ENCODE assay signal across 23 cellular contexts in the genomic region with DNA sequence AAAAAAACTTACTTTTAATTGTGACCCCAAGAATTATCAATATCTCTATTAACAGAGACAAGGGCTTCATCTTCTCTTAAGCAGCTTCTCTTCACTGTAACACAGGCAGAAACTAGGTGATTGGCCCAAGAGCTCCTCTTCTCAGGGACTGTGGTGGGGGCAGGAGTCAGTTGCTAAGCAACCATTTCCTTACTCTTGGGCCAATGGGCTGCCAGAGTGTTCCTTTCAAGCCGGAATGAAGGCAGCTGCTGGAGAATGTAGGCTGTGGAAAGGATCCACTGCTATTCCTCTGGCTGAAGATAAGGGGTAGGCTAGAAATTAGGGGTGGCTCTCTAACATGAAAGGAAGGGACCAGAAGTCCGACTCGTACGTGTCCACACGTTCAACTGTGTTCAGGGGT. TPM values are rescaled to one million over a fixed set of nuclear protein-coding genes. Genes with fewer than 3 reads are reported as not detected.
DNase-seq lines count a peak whose midpoint lies in the region; ATAC-seq and TF ChIP-seq lines count a peak whose summit lies in the region.
"Had no signal": no experiment of that assay in that cellular context is flagged by ENCODE, and none has a peak within 500 bp of the region (broad histone marks: within the 10 kb centered on the region; RNA-seq: fewer than 3 reads in every experiment).

Gene SEL1L2, minus strand, starts transcription at position 150 of the 400 bp plus-strand sequence. Its CDS starts 80 bp downstream, at position 70.

- no CpG with 5 or more reads among the region's 5 CpGs for WGBS in mesendoderm (ENCODE audit: extremely low coverage, insufficient coverage, low lambda C conversion rate)

- H2BK15ac ChIP-seq in mesendoderm (replicated peaks; ENCODE audit: low read depth), result no peak within 1 kb of the TSS

- H3K4me2 ChIP-seq in mesendoderm (ENCODE audit: low read length), result no peak within 1 kb of the TSS
- H3K4me2 ChIP-seq: A549 had no signal

- H3K4me1 Mint-ChIP-seq in WTC11, result peaks cover 11% of the 10 kb centered on the region
- H3K4me1 Mint-ChIP-seq: activated B cell treated with CpG ODN at 0.5 μM for 24 hours; activated naive CD8-positive, alpha-beta T cell treated with anti-CD3 and anti-CD28 coated beads for 36 hours had no signal

- H3K36me3 Mint-ChIP-seq in WTC11, result no peaks in the 10 kb centered on the region
- H3K36me3 Mint-ChIP-seq: activated naive CD8-positive, alpha-beta T cell treated with anti-CD3 and anti-CD28 coated beads for 36 hours had no signal

- H4K8ac ChIP-seq in mesendoderm (ENCODE audit: low read depth, low read length), result no peak within 1 kb of the TSS

- no peak within 1 kb of the TSS for H2AK5ac ChIP-seq in mesendoderm (ENCODE audit: low read length)

- H3K4me1 ChIP-seq in mesendoderm (ENCODE audit: control insufficient read depth, low read depth, low read length), result no peaks in the 10 kb centered on the region
- H3K4me1 ChIP-seq: A549, left ventricle myocardium inferior, right lobe of liver, tibial nerve had no signal

- no peak within 1 kb of the TSS for H3K23ac ChIP-seq in mesendoderm (ENCODE audit: low read length)

- H3K9ac ChIP-seq in mesendoderm (ENCODE audit: low read length), result no peak within 1 kb of the TSS

- H3K79me1 ChIP-seq in mesendoderm (ENCODE audit: low read length), result no peaks in the 10 kb centered on the region

- peaks cover 8% of the 10 kb centered on the region; the same call in 1 of the 2 replicates for H3K27me3 Mint-ChIP-seq in WTC11 (ENCODE audit: low read depth)
- H3K27me3 Mint-ChIP-seq: activated B cell treated with CpG ODN at 0.5 μM for 24 hours had no signal

- no peak within 1 kb of the TSS for H3K27ac ChIP-seq in mesendoderm (ENCODE audit: low read depth, low read length)
- H3K27ac ChIP-seq: A549, left ventricle myocardium inferior, right lobe of liver, RWPE1, tibial nerve had no signal

- TF ChIP-seq CTCF in WTC11 (IDR thresholded peaks at IDR 0.05), result no peak

- peaks cover 10% of the 10 kb centered on the region for H3K9me3 Mint-ChIP-seq in WTC11

- H3K4ac ChIP-seq in mesendoderm (ENCODE audit: low read depth, low read length), result no peak within 1 kb of the TSS

- H2BK5ac ChIP-seq in mesendoderm (ENCODE audit: low read length), result no peak within 1 kb of the TSS

- H3K56ac ChIP-seq in mesendoderm (ENCODE audit: low read length), result no peak within 1 kb of the TSS

- H2BK120ac ChIP-seq in mesendoderm (ENCODE audit: low read depth, low read length), result no peak within 1 kb of the TSS

- POLR2A ChIA-PET in WTC11 (lab: Charles Lee), result no interaction called here

- DNase-seq in NCI-H1105 treated with DMSO at 0.1 percent for 48 hours (lab: John Stamatoyannopoulos, UW) (peak; percentile 16), NCI-H1105 (lab: John Stamatoyannopoulos, UW) (no peak), HT1080 (ENCODE audit: low read depth) (peak; percentile 13), WTC11 (ENCODE audit: low spot score) (peak; percentile 39), mesendoderm (peak; percentile 90), AG08395 (ENCODE audit: low spot score) (no peak)
- DNase-seq: activated B cell treated with CpG ODN at 0.5 μM for 24 hours; activated CD8-positive, alpha-beta T cell treated with anti-CD3 and anti-CD28 coated beads, Interleukin-2, amount 10 ng/mL, durations not matched to agents 7 days and 5 days; activated naive CD8-positive, alpha-beta T cell treated with anti-CD3 and anti-CD28 coated beads for 36 hours; foreskin fibroblast; left ventricle myocardium inferior; mucosa of descending colon; NCI-H1930; right lobe of liver; stimulated activated naive CD4-positive, alpha-beta T cell; T-helper 1 cell had no signal

- H3K36me3 ChIP-seq in mesendoderm (ENCODE audit: control insufficient read depth, insufficient read depth, low read length), result no peaks in the 10 kb centered on the region
- H3K36me3 ChIP-seq: left ventricle myocardium inferior, right lobe of liver, tibial nerve had no signal

- no peak within 1 kb of the TSS for H3K18ac ChIP-seq in mesendoderm (ENCODE audit: low read length)

- H3K27ac Mint-ChIP-seq in WTC11, result no peak within 1 kb of the TSS
- H3K27ac Mint-ChIP-seq: activated B cell treated with CpG ODN at 0.5 μM for 24 hours; activated CD8-positive, alpha-beta T cell treated with anti-CD3 and anti-CD28 coated beads, Interleukin-2, amount 10 ng/mL, durations not matched to agents 7 days and 5 days; activated naive CD8-positive, alpha-beta T cell treated with anti-CD3 and anti-CD28 coated beads for 36 hours; CD14-positive monocyte had no signal

- H3K27me3 ChIP-seq in mesendoderm (ENCODE audit: insufficient read depth, low read length, poor library complexity), result no peaks in the 10 kb centered on the region
- H3K27me3 ChIP-seq: right lobe of liver, tibial nerve had no signal

- H3K79me2 ChIP-seq in mesendoderm (ENCODE audit: control insufficient read depth, insufficient read depth, low read length), result no peaks in the 10 kb centered on the region

- H3K4me3 Mint-ChIP-seq in WTC11, result no peak within 1 kb of the TSS
- H3K4me3 Mint-ChIP-seq: activated B cell treated with CpG ODN at 0.5 μM for 24 hours; activated CD8-positive, alpha-beta T cell treated with anti-CD3 and anti-CD28 coated beads, Interleukin-2, amount 10 ng/mL, durations not matched to agents 7 days and 5 days; activated naive CD8-positive, alpha-beta T cell treated with anti-CD3 and anti-CD28 coated beads for 36 hours had no signal

- no peak within 1 kb of the TSS for H4K5ac ChIP-seq in mesendoderm (ENCODE audit: low read length)

- CTCF ChIA-PET in WTC11 (lab: Charles Lee), result interaction anchor here (1.4 to 1.9 kb wide), 2 partner anchors 37 to 168 kb away, joined by 3 to 9 read pairs; no protein-coding TSS in a partner anchor

- no peak within 1 kb of the TSS for H3K4me3 ChIP-seq in mesendoderm (ENCODE audit: low read length)
- H3K4me3 ChIP-seq: A549, left ventricle myocardium inferior, mucosa of descending colon, right lobe of liver, tibial nerve had no signal

- ATAC-seq in WTC11 (peak; percentile 41), HG03342 (IDR thresholded peaks at IDR 0.05; ENCODE audit: unreplicated experiment) (no peak), HG03159 (IDR thresholded peaks at IDR 0.05; ENCODE audit: unreplicated experiment) (no peak)
- ATAC-seq: A549; activated CD8-positive, alpha-beta T cell treated with anti-CD3 and anti-CD28 coated beads, Interleukin-2, amount 10 ng/mL, durations not matched to agents 7 days and 5 days; mucosa of descending colon; right lobe of liver had no signal

TF ChIP-seq in WTC11, 78 proteins besides CTCF, POLR2A, EP300 and RAD21 (continues in another document):
- TF ChIP-seq TP53 (CRISPR knock-in tag; IDR thresholded peaks at IDR 0.05) (no peak), ZNF396 (CRISPR knock-in tag; IDR thresholded peaks at IDR 0.05; ENCODE audit: borderline replicate concordance) (no peak), ZNF423 (CRISPR knock-in tag; IDR thresholded peaks at IDR 0.05) (no peak), NFE2L1 (CRISPR knock-in tag; IDR thresholded peaks at IDR 0.05) (no peak), ERG (CRISPR knock-in tag; IDR thresholded peaks at IDR 0.05) (no peak), NFYB (CRISPR knock-in tag; conservative IDR thresholded peaks at IDR 0.05; ENCODE audit: low read depth) (peak; percentile 39), AFF4 (CRISPR knock-in tag; IDR thresholded peaks at IDR 0.05; ENCODE audit: borderline replicate concordance) (no peak)

RNA-seq across cellular contexts. Expression of gene SEL1L2, which starts in this region (rescaled TPM):
- not detected in 2 replicates for total RNA-seq in HT1080 (2014; rRNA removed; shearing (Covaris generic))
- not detected in 2 replicates for polyA plus RNA-seq in HT1080 (2015; cell fraction: cytosol; rRNA removed)
- polyA plus RNA-seq in HT1080 (2015; cell fraction: nucleus; rRNA removed), result not detected in 2 replicates
- 0.37 TPM in 1 of 3 replicates, not detected in the others for total RNA-seq in WTC11 (2021)
- polyA plus RNA-seq in mesendoderm (2013, experiment 1 of 2), result not detected
- not detected for polyA plus RNA-seq in mesendoderm (2013, experiment 2 of 2)
- total RNA-seq: activated B cell treated with CpG ODN at 0.5 μM for 24 hours; activated CD8-positive, alpha-beta T cell treated with anti-CD3 and anti-CD28 coated beads, Interleukin-2, amount 10 ng/mL, durations not matched to agents 7 days and 5 days; activated naive CD8-positive, alpha-beta T cell treated with anti-CD3 and anti-CD28 coated beads for 36 hours; mucosa of descending colon; osteocyte; right lobe of liver; tibial nerve had no signal
- polyA plus RNA-seq: A549, CD14-positive monocyte had no signal

Comparison
In these comparisons a context has a peak if more than half of its experiments do, and no peak if none do; other contexts are left out.
1. DNase-seq: peak in NCI-H1105 treated with DMSO at 0.1 percent for 48 hours (single experiment) and mesendoderm (single experiment); none in NCI-H1105 (single experiment) and AG08395 (single experiment).
2. Peak in DNase-seq in HT1080; RNA of the gene not detected or under 1 TPM.
3. Peak in DNase-seq and ATAC-seq in WTC11; RNA of the gene not detected or under 1 TPM.